Comparison of ENCODE assay signal across 15 cellular contexts in genomic region chr4:14345356-14345775, GRCh38.
DNase-seq lines count a peak whose midpoint lies in the region; ATAC-seq and TF ChIP-seq lines count a peak whose summit lies in the region.
"Had no signal": no experiment of that assay in that cellular context is flagged by ENCODE, and none has a peak within 500 bp of the region (broad histone marks: within the 10 kb centered on the region; RNA-seq: fewer than 3 reads in every experiment).

No MANE protein-coding gene starts in this region.

- H3K9me3 ChIP-seq in neutrophil: no peaks in the 10 kb centered on the region

- no peak overlapping the region for H3K4me3 Mint-ChIP-seq in activated T-helper 17 cell treated with anti-CD3 and anti-CD28 coated beads, Interleukin-2, amount 50 U/mL, for 72 hours
- H3K4me3 Mint-ChIP-seq: mesothelial cell of epicardium had no signal

- peak overlapping the region; percentile 43 for H3K27ac ChIP-seq in neutrophil

- no peaks in the 10 kb centered on the region for H3K27me3 ChIP-seq in neutrophil

- ATAC-seq in GM18861 (IDR thresholded peaks at IDR 0.05; ENCODE audit: unreplicated experiment) (no peak), HG03135 (IDR thresholded peaks at IDR 0.05; ENCODE audit: unreplicated experiment) (no peak)
- no peak for ATAC-seq in activated T-helper 17 cell treated with anti-CD3 and anti-CD28 coated beads, Interleukin-2, amount 50 U/mL, for 72 hours (replicated peaks)

- DNase-seq in EH (ENCODE audit: low read depth) (peak; percentile 76), NOMO-1 (lab: John Stamatoyannopoulos, UW; ENCODE audit: unreplicated experiment in 2 of 2) (peak; percentile 63 to 86), epithelial cell of esophagus (ENCODE audit: low read depth) (peak; percentile 78), NCI-H2196 treated with DMSO at 0.1 percent for 48 hours (lab: John Stamatoyannopoulos, UW; ENCODE audit: unreplicated experiment) (no peak)
- DNase-seq: activated CD4-positive, alpha-beta T cell treated with anti-CD3 and anti-CD28 coated beads for 48 hours; activated naive CD4-positive, alpha-beta T cell treated with Interleukin-2 at 50 U/mL for 16 hours; erythroblast; NCI-H1436; small intestine; stimulated activated naive CD4-positive, alpha-beta T cell treated with Interleukin-2 at 50 U/mL for 16 hours had no signal

- H3K9me3 Mint-ChIP-seq in activated T-helper 17 cell treated with anti-CD3 and anti-CD28 coated beads, Interleukin-2, amount 50 U/mL, for 72 hours: no peaks in the 10 kb centered on the region
- H3K9me3 Mint-ChIP-seq: mesothelial cell of epicardium had no signal

- peaks cover 0 to 11% of the 10 kb centered on the region in 2 experiments for H3K4me1 ChIP-seq in neutrophil (ENCODE audit: control insufficient read depth in 1 of 2, insufficient read depth in 1 of 2, low read depth in 1 of 2, low read length in 1 of 2)

- no peak for TF ChIP-seq CTCF in epithelial cell of esophagus (IDR thresholded peaks at IDR 0.05; ENCODE audit: insufficient read depth, low read depth, low read length, missing control alignments)
- TF ChIP-seq CTCF in neutrophil (IDR thresholded peaks at IDR 0.05): no peak

- H3K4me1 Mint-ChIP-seq in activated T-helper 17 cell treated with anti-CD3 and anti-CD28 coated beads, Interleukin-2, amount 50 U/mL, for 72 hours: no peaks in the 10 kb centered on the region
- H3K4me1 Mint-ChIP-seq: mesothelial cell of epicardium had no signal

- H3K27ac Mint-ChIP-seq in activated T-helper 17 cell treated with anti-CD3 and anti-CD28 coated beads, Interleukin-2, amount 50 U/mL, for 72 hours: no peak overlapping the region
- H3K27ac Mint-ChIP-seq: mesothelial cell of epicardium had no signal

- H3K36me3 Mint-ChIP-seq in activated T-helper 17 cell treated with anti-CD3 and anti-CD28 coated beads, Interleukin-2, amount 50 U/mL, for 72 hours (ENCODE audit: low read depth): no peaks in the 10 kb centered on the region
- H3K36me3 Mint-ChIP-seq: mesothelial cell of epicardium had no signal

- H3K4me3 ChIP-seq in epithelial cell of esophagus (ENCODE audit: low read length) (no peak overlapping the region), neutrophil (ENCODE audit: low read depth in 1 of 2, low read length in 1 of 2) (no peak overlapping the region)

- no peaks in the 10 kb centered on the region for H3K27me3 Mint-ChIP-seq in activated T-helper 17 cell treated with anti-CD3 and anti-CD28 coated beads, Interleukin-2, amount 50 U/mL, for 72 hours

- H3K36me3 ChIP-seq in neutrophil: no peaks in the 10 kb centered on the region
